1 cellular context compared by ENCODE assay signal in genomic region chr18:49494660-49495059, GRCh38.
TF ChIP-seq lines count a peak whose summit lies in the region.

No MANE protein-coding gene starts in this region.

TF ChIP-seq in SK-N-SH, 30 proteins besides CTCF, POLR2A, EP300 and RAD21 (continued from another document):
- TF ChIP-seq IRF3 (IDR thresholded peaks at IDR 0.05; ENCODE audit: low read depth, low read length) (no peak), EZH2phosphoT487 (IDR thresholded peaks at IDR 0.05; ENCODE audit: borderline replicate concordance, low read depth) (no peak), SIN3A (IDR thresholded peaks at IDR 0.05; ENCODE audit: borderline replicate concordance, low read depth, low read length) (no peak), NRF1 (IDR thresholded peaks at IDR 0.05; ENCODE audit: low read depth, low read length) (no peak), CHD2 (IDR thresholded peaks at IDR 0.05; ENCODE audit: low read length, partially characterized antibody) (no peak), POLR2AphosphoS5 (IDR thresholded peaks at IDR 0.05; ENCODE audit: low read depth, low read length) (no peak), MXI1 (IDR thresholded peaks at IDR 0.05; ENCODE audit: low read depth, low read length) (no peak), ZBTB33 (IDR thresholded peaks at IDR 0.05; ENCODE audit: borderline replicate concordance, low read depth) (no peak), FOSL2 (IDR thresholded peaks at IDR 0.05; ENCODE audit: borderline replicate concordance, low read depth) (no peak)
- TF ChIP-seq, protein P1, sequence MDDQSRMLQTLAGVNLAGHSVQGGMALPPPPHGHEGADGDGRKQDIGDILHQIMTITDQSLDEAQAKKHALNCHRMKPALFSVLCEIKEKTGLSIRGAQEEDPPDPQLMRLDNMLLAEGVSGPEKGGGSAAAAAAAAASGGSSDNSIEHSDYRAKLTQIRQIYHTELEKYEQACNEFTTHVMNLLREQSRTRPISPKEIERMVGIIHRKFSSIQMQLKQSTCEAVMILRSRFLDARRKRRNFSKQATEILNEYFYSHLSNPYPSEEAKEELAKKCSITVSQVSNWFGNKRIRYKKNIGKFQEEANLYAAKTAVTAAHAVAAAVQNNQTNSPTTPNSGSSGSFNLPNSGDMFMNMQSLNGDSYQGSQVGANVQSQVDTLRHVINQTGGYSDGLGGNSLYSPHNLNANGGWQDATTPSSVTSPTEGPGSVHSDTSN (IDR thresholded peaks at IDR 0.05): 0 out of 2 replicates have a peak, but pooled peaks have one; percentile 7
